ENCODE assay signal across 1 cellular context in genomic region chr19:51460164-51460992, GRCh38.
TF ChIP-seq lines count a peak whose summit lies in the region.

No MANE protein-coding gene starts in this region.

TF ChIP-seq in HepG2, 621 proteins besides CTCF, POLR2A, EP300 and RAD21 (continued from another document and continues in another):
- no peak for TF ChIP-seq DZIP1 (CRISPR knock-in tag; IDR thresholded peaks at IDR 0.05)
- no peak for TF ChIP-seq FOXO1 (CRISPR knock-in tag; IDR thresholded peaks at IDR 0.05)
- TF ChIP-seq XBP1 (CRISPR knock-in tag; IDR thresholded peaks at IDR 0.05): no peak
- TF ChIP-seq CCAR2 (optimal IDR thresholded peaks at IDR 0.05; ENCODE audit: low read depth, low read length): no peak
- TF ChIP-seq, protein P1, sequence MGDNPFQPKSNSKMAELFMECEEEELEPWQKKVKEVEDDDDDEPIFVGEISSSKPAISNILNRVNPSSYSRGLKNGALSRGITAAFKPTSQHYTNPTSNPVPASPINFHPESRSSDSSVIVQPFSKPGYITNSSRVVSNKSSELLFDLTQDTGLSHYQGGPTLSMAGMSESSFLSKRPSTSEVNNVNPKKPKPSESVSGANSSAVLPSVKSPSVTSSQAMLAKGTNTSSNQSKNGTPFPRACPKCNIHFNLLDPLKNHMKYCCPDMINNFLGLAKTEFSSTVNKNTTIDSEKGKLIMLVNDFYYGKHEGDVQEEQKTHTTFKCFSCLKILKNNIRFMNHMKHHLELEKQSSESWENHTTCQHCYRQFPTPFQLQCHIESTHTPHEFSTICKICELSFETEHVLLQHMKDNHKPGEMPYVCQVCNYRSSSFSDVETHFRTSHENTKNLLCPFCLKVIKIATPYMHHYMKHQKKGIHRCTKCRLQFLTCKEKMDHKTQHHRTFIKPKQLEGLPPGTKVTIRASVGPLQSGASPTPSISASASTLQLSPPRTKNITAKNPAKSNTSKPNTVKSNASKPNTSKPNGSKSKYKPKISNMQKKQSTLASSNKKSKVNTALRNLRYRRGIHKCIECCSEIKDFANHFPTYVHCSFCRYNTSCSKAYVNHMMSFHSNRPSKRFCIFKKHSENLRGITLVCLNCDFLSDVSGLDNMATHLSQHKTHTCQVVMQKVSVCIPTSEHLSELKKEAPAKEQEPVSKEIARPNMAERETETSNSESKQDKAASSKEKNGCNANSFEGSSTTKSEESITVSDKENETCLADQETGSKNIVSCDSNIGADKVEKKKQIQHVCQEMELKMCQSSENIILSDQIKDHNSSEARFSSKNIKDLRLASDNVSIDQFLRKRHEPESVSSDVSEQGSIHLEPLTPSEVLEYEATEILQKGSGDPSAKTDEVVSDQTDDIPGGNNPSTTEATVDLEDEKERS (CRISPR knock-in tag; IDR thresholded peaks at IDR 0.05): no peak
- TF ChIP-seq SP2 (CRISPR knock-in tag; IDR thresholded peaks at IDR 0.05): no peak
- no peak for TF ChIP-seq POGK (CRISPR knock-in tag; conservative IDR thresholded peaks at IDR 0.05)
- no peak for TF ChIP-seq CREB1 (IDR thresholded peaks at IDR 0.05)
- no peak for TF ChIP-seq CREB1 (CRISPR knock-in tag; IDR thresholded peaks at IDR 0.05)
- no peak for TF ChIP-seq LRRFIP1 (CRISPR knock-in tag; conservative IDR thresholded peaks at IDR 0.05)
- TF ChIP-seq, protein P2, sequence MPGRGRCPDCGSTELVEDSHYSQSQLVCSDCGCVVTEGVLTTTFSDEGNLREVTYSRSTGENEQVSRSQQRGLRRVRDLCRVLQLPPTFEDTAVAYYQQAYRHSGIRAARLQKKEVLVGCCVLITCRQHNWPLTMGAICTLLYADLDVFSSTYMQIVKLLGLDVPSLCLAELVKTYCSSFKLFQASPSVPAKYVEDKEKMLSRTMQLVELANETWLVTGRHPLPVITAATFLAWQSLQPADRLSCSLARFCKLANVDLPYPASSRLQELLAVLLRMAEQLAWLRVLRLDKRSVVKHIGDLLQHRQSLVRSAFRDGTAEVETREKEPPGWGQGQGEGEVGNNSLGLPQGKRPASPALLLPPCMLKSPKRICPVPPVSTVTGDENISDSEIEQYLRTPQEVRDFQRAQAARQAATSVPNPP (CRISPR knock-in tag; IDR thresholded peaks at IDR 0.05): no peak
- TF ChIP-seq, protein P3, sequence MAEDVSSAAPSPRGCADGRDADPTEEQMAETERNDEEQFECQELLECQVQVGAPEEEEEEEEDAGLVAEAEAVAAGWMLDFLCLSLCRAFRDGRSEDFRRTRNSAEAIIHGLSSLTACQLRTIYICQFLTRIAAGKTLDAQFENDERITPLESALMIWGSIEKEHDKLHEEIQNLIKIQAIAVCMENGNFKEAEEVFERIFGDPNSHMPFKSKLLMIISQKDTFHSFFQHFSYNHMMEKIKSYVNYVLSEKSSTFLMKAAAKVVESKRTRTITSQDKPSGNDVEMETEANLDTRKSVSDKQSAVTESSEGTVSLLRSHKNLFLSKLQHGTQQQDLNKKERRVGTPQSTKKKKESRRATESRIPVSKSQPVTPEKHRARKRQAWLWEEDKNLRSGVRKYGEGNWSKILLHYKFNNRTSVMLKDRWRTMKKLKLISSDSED (CRISPR knock-in tag; IDR thresholded peaks at IDR 0.05): no peak
- TF ChIP-seq ZNF451 (CRISPR knock-in tag; IDR thresholded peaks at IDR 0.05): no peak
- peak; percentile 38; the same call in 1 of the 2 replicates for TF ChIP-seq SUZ12 (IDR thresholded peaks at IDR 0.05; ENCODE audit: low read depth, low read length)
- no peak for TF ChIP-seq MTF1 (CRISPR knock-in tag; IDR thresholded peaks at IDR 0.05)
- TF ChIP-seq MIER2 (CRISPR knock-in tag; IDR thresholded peaks at IDR 0.05): no peak
- 0 out of 2 replicates have a peak, but pooled peaks have one; percentile 46 for TF ChIP-seq SETDB1 (CRISPR knock-in tag; IDR thresholded peaks at IDR 0.05; ENCODE audit: borderline replicate concordance)
- TF ChIP-seq PTBP1 (IDR thresholded peaks at IDR 0.05; ENCODE audit: low read depth, low read length, poor library complexity, severe bottlenecking): no peak
- no peak for TF ChIP-seq ZNF558 (CRISPR knock-in tag; IDR thresholded peaks at IDR 0.05; ENCODE audit: borderline replicate concordance)
- no peak for TF ChIP-seq TP53 (CRISPR knock-in tag; conservative IDR thresholded peaks at IDR 0.05)
- no peak for TF ChIP-seq BORCS8-MEF2B (CRISPR knock-in tag; IDR thresholded peaks at IDR 0.05)
- no peak for TF ChIP-seq LBX2 (CRISPR knock-in tag; IDR thresholded peaks at IDR 0.05; ENCODE audit: borderline replicate concordance)
- TF ChIP-seq SALL1 (CRISPR knock-in tag; IDR thresholded peaks at IDR 0.05): no peak
- TF ChIP-seq KDM1A (CRISPR knock-in tag; IDR thresholded peaks at IDR 0.05): no peak
- TF ChIP-seq NFIC (IDR thresholded peaks at IDR 0.05; ENCODE audit: low read length): no peak
- TF ChIP-seq FOXO4 (CRISPR knock-in tag; conservative IDR thresholded peaks at IDR 0.05): no peak
- peak; percentile 83 for TF ChIP-seq ELF1 (CRISPR knock-in tag; IDR thresholded peaks at IDR 0.05)
- TF ChIP-seq JUND (CRISPR knock-in tag; IDR thresholded peaks at IDR 0.05): no peak
- TF ChIP-seq, protein P4, sequence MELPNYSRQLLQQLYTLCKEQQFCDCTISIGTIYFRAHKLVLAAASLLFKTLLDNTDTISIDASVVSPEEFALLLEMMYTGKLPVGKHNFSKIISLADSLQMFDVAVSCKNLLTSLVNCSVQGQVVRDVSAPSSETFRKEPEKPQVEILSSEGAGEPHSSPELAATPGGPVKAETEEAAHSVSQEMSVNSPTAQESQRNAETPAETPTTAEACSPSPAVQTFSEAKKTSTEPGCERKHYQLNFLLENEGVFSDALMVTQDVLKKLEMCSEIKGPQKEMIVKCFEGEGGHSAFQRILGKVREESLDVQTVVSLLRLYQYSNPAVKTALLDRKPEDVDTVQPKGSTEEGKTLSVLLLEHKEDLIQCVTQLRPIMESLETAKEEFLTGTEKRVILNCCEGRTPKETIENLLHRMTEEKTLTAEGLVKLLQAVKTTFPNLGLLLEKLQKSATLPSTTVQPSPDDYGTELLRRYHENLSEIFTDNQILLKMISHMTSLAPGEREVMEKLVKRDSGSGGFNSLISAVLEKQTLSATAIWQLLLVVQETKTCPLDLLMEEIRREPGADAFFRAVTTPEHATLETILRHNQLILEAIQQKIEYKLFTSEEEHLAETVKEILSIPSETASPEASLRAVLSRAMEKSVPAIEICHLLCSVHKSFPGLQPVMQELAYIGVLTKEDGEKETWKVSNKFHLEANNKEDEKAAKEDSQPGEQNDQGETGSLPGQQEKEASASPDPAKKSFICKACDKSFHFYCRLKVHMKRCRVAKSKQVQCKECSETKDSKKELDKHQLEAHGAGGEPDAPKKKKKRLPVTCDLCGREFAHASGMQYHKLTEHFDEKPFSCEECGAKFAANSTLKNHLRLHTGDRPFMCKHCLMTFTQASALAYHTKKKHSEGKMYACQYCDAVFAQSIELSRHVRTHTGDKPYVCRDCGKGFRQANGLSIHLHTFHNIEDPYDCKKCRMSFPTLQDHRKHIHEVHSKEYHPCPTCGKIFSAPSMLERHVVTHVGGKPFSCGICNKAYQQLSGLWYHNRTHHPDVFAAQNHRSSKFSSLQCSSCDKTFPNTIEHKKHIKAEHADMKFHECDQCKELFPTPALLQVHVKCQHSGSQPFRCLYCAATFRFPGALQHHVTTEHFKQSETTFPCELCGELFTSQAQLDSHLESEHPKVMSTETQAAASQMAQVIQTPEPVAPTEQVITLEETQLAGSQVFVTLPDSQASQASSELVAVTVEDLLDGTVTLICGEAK (IDR thresholded peaks at IDR 0.05): no peak
- TF ChIP-seq, protein P4 (CRISPR knock-in tag; IDR thresholded peaks at IDR 0.05): no peak
- no peak for TF ChIP-seq ZNF431 (CRISPR knock-in tag; IDR thresholded peaks at IDR 0.05; ENCODE audit: borderline replicate concordance, low read depth)
- no peak for TF ChIP-seq ZNF629 (CRISPR knock-in tag; conservative IDR thresholded peaks at IDR 0.05)
- TF ChIP-seq PRPF4 (IDR thresholded peaks at IDR 0.05; ENCODE audit: low read depth, low read length, poor library complexity, severe bottlenecking): no peak
- no peak for TF ChIP-seq MATR3 (CRISPR knock-in tag; IDR thresholded peaks at IDR 0.05)
- TF ChIP-seq ADNP (CRISPR knock-in tag; IDR thresholded peaks at IDR 0.05): no peak
- no peak for TF ChIP-seq ZNF350 (CRISPR knock-in tag; IDR thresholded peaks at IDR 0.05; ENCODE audit: borderline replicate concordance, low read depth)
- no peak for TF ChIP-seq ZNF549 (CRISPR knock-in tag; IDR thresholded peaks at IDR 0.05)
- no peak for TF ChIP-seq ZNF619 (CRISPR knock-in tag; IDR thresholded peaks at IDR 0.05)
- no peak for TF ChIP-seq ZIK1 (CRISPR knock-in tag; IDR thresholded peaks at IDR 0.05; ENCODE audit: borderline replicate concordance, low read depth)
